In genomic region chr9:33124716-33125378, GRCh38 we compare ENCODE assay signal across 9 cellular contexts. TPM values are rescaled to one million over a fixed set of nuclear protein-coding genes. Genes with fewer than 3 reads are reported as not detected.
DNase-seq lines count a peak whose midpoint lies in the region; ATAC-seq and TF ChIP-seq lines count a peak whose summit lies in the region.
"Had no signal": no experiment of that assay in that cellular context is flagged by ENCODE, and none has a peak within 500 bp of the region (broad histone marks: within the 10 kb centered on the region; RNA-seq: fewer than 3 reads in every experiment).

No MANE protein-coding gene starts in this region.

- peaks cover 62% of the 10 kb centered on the region for H3K36me3 Mint-ChIP-seq in activated CD4-positive, alpha-beta memory T cell treated with anti-CD3 and anti-CD28 coated beads, Interleukin-2, amount 10 ng/mL, durations not matched to agents 7 days and 5 days (ENCODE audit: low read depth)
- H3K36me3 Mint-ChIP-seq in activated CD4-positive, alpha-beta memory T cell treated with anti-CD3 and anti-CD28 coated beads for 36 hours: peaks cover 42% of the 10 kb centered on the region

- H3K36me3 ChIP-seq in OCI-LY7 (ENCODE audit: insufficient read depth, low read length): peaks cover 31% of the 10 kb centered on the region
- no peaks in the 10 kb centered on the region for H3K36me3 ChIP-seq in parathyroid adenoma (ENCODE audit: control insufficient read depth, insufficient read depth, low read length)

- H3K9me3 ChIP-seq in OCI-LY7 (ENCODE audit: low read length) (no peaks in the 10 kb centered on the region), parathyroid adenoma (ENCODE audit: control insufficient read depth, low read length) (no peaks in the 10 kb centered on the region)

- H3K79me2 ChIP-seq in OCI-LY7 (ENCODE audit: insufficient read depth, low read depth, low read length): no peaks in the 10 kb centered on the region
- H3K79me2 ChIP-seq in parathyroid adenoma: peaks cover 17% of the 10 kb centered on the region

- BruUV-seq in OCI-LY7 (replicated peaks; lab: Mats Ljungman, UMichigan): no TSS peak

- H3K4me3 ChIP-seq in OCI-LY7 (ENCODE audit: low read depth, low read length, poor library complexity, severe bottlenecking): no peak overlapping the region
- no peak overlapping the region for H3K4me3 ChIP-seq in parathyroid adenoma (ENCODE audit: low read depth, low read length)

- H3K4me3 Mint-ChIP-seq in activated CD4-positive, alpha-beta memory T cell treated with anti-CD3 and anti-CD28 coated beads, Interleukin-2, amount 10 ng/mL, durations not matched to agents 7 days and 5 days: no peak overlapping the region
- H3K4me3 Mint-ChIP-seq in activated CD4-positive, alpha-beta memory T cell treated with anti-CD3 and anti-CD28 coated beads for 36 hours: no peak overlapping the region

- H3K9me3 Mint-ChIP-seq in activated CD4-positive, alpha-beta memory T cell treated with anti-CD3 and anti-CD28 coated beads, Interleukin-2, amount 10 ng/mL, durations not matched to agents 7 days and 5 days: no peaks in the 10 kb centered on the region
- H3K9me3 Mint-ChIP-seq in activated CD4-positive, alpha-beta memory T cell treated with anti-CD3 and anti-CD28 coated beads for 36 hours: no peaks in the 10 kb centered on the region

- H3K4me1 Mint-ChIP-seq in activated CD4-positive, alpha-beta memory T cell treated with anti-CD3 and anti-CD28 coated beads, Interleukin-2, amount 10 ng/mL, durations not matched to agents 7 days and 5 days: peaks cover 24% of the 10 kb centered on the region
- peaks cover 34% of the 10 kb centered on the region for H3K4me1 Mint-ChIP-seq in activated CD4-positive, alpha-beta memory T cell treated with anti-CD3 and anti-CD28 coated beads for 36 hours (ENCODE audit: low read depth)

- H3K4me1 ChIP-seq in OCI-LY7 (ENCODE audit: insufficient read depth, low read length, poor library complexity, severe bottlenecking): peaks cover 11% of the 10 kb centered on the region
- peaks cover 14% of the 10 kb centered on the region for H3K4me1 ChIP-seq in parathyroid adenoma

- ATAC-seq in GM21717 (IDR thresholded peaks at IDR 0.05; ENCODE audit: unreplicated experiment): peak; percentile 48
- ATAC-seq: esophagus mucosa had no signal

- H3K27ac ChIP-seq in OCI-LY7 (ENCODE audit: low read depth, low read length, poor library complexity, severe bottlenecking): no peak overlapping the region
- peak overlapping the region; percentile 31 for H3K27ac ChIP-seq in parathyroid adenoma

- POLR2A ChIA-PET in activated CD4-positive, alpha-beta memory T cell treated with anti-CD3 and anti-CD28 coated beads, Interleukin-2, amount 10 ng/mL, durations not matched to agents 7 days and 5 days (lab: Charles Lee): no interaction called here
- POLR2A ChIA-PET in activated CD4-positive, alpha-beta memory T cell treated with anti-CD3 and anti-CD28 coated beads for 36 hours (lab: Charles Lee): interaction anchor here (0.5 kb wide), 1 partner anchor 358 kb away, joined by 6 read pairs; no protein-coding TSS in a partner anchor
- POLR2A ChIA-PET in OCI-LY7 (lab: Charles Lee): interaction anchor here (1.2 kb wide), 1 partner anchor 16 kb away, joined by 3 read pairs; no protein-coding TSS in a partner anchor

- H3K27me3 Mint-ChIP-seq in activated CD4-positive, alpha-beta memory T cell treated with anti-CD3 and anti-CD28 coated beads, Interleukin-2, amount 10 ng/mL, durations not matched to agents 7 days and 5 days: no peaks in the 10 kb centered on the region
- H3K27me3 Mint-ChIP-seq in activated CD4-positive, alpha-beta memory T cell treated with anti-CD3 and anti-CD28 coated beads for 36 hours: no peaks in the 10 kb centered on the region

- H4K20me1 ChIP-seq in OCI-LY7 (ENCODE audit: insufficient read depth, low read length): no peaks in the 10 kb centered on the region

- intact Hi-C loops in activated CD4-positive, alpha-beta memory T cell treated with anti-CD3 and anti-CD28 coated beads for 36 hours (cut with micrococcal nuclease): no loop called here
- intact Hi-C loops in OCI-LY7 (cut with micrococcal nuclease; ENCODE audit: unreplicated experiment): no loop called here

- no peak overlapping the region for H3K9ac ChIP-seq in parathyroid adenoma

- H3K4me2 ChIP-seq in OCI-LY7 (ENCODE audit: low read length): no peak overlapping the region
- H3K4me2 ChIP-seq in parathyroid adenoma (ENCODE audit: low read length): no peak overlapping the region

- no peak for DNase-seq in activated CD4-positive, alpha-beta memory T cell treated with anti-CD3 and anti-CD28 coated beads, Interleukin-2, amount 10 ng/mL, durations not matched to agents 7 days and 5 days
- DNase-seq in activated CD4-positive, alpha-beta memory T cell treated with anti-CD3 and anti-CD28 coated beads for 36 hours: no peak
- DNase-seq in OCI-LY7 (ENCODE audit: low spot score): peak; percentile 52
- DNase-seq in retina: no peak
- no peak for DNase-seq in NCI-H1436 treated with DMSO at 0.1 percent for 48 hours (lab: John Stamatoyannopoulos, UW)
- no peak for DNase-seq in cerebellar cortex (ENCODE audit: low spot score)

- CTCF ChIA-PET in activated CD4-positive, alpha-beta memory T cell treated with anti-CD3 and anti-CD28 coated beads, Interleukin-2, amount 10 ng/mL, durations not matched to agents 7 days and 5 days (lab: Charles Lee): interaction anchor here (1.4 kb wide), 1 partner anchor 46 kb away, joined by 5 read pairs; no protein-coding TSS in a partner anchor
- CTCF ChIA-PET in activated CD4-positive, alpha-beta memory T cell treated with anti-CD3 and anti-CD28 coated beads for 36 hours (lab: Charles Lee): no interaction called here
- CTCF ChIA-PET in OCI-LY7 (lab: Charles Lee; ENCODE audit: unreplicated experiment): interaction anchor here (0.6 kb wide), 1 partner anchor 45 kb away, joined by 3 read pairs; no protein-coding TSS in a partner anchor

- no peaks in the 10 kb centered on the region for H3K9me2 ChIP-seq in OCI-LY7 (ENCODE audit: insufficient read depth, low read length)

- no peaks in the 10 kb centered on the region for H3K27me3 ChIP-seq in parathyroid adenoma (ENCODE audit: control insufficient read depth, insufficient read depth, low read length)

- H2AFZ ChIP-seq in OCI-LY7 (ENCODE audit: low read length) (no peak overlapping the region), parathyroid adenoma (no peak overlapping the region)

- TF ChIP-seq CTCF in OCI-LY7 (conservative IDR thresholded peaks at IDR 0.05; ENCODE audit: low read length) (peak; percentile 30; the same call in 1 of the 2 replicates), parathyroid adenoma (IDR thresholded peaks at IDR 0.05) (peak; percentile 25)

- peak overlapping the region; percentile 2 for H3K27ac Mint-ChIP-seq in activated CD4-positive, alpha-beta memory T cell treated with anti-CD3 and anti-CD28 coated beads, Interleukin-2, amount 10 ng/mL, durations not matched to agents 7 days and 5 days
- no peak overlapping the region for H3K27ac Mint-ChIP-seq in activated CD4-positive, alpha-beta memory T cell treated with anti-CD3 and anti-CD28 coated beads for 36 hours

RNA-seq across cellular contexts. Expression of gene B4GALT1, which starts 42.3 kb away (rescaled TPM):
- 10 to 100 TPM; 69.2 to 70.8 TPM for total RNA-seq in activated CD4-positive, alpha-beta memory T cell treated with anti-CD3 and anti-CD28 coated beads, Interleukin-2, amount 10 ng/mL, durations not matched to agents 7 days and 5 days
- 10 to 100 TPM; 76.6 to 78.0 TPM for total RNA-seq in activated CD4-positive, alpha-beta memory T cell treated with anti-CD3 and anti-CD28 coated beads for 36 hours
- 8.1 and 12.8 TPM in 2 replicates for total RNA-seq in OCI-LY7 (2014; rRNA removed; shearing (Covaris generic))
- total RNA-seq in OCI-LY7 (2022): 38.7 and 43.7 TPM in 2 replicates

RNA-seq across cellular contexts. Expression of gene SMU1, which starts 48.4 kb away (rescaled TPM):
- 10 to 100 TPM; 22.5 to 22.9 TPM for total RNA-seq in activated CD4-positive, alpha-beta memory T cell treated with anti-CD3 and anti-CD28 coated beads, Interleukin-2, amount 10 ng/mL, durations not matched to agents 7 days and 5 days
- 10 to 100 TPM; 25.8 to 26.1 TPM for total RNA-seq in activated CD4-positive, alpha-beta memory T cell treated with anti-CD3 and anti-CD28 coated beads for 36 hours
- 20.0 and 22.0 TPM in 2 replicates for total RNA-seq in OCI-LY7 (2014; rRNA removed; shearing (Covaris generic))
- 26.7 and 27.9 TPM in 2 replicates for total RNA-seq in OCI-LY7 (2022)
